Comparison of ENCODE assay signal across 3 cellular contexts in the genomic region with DNA sequence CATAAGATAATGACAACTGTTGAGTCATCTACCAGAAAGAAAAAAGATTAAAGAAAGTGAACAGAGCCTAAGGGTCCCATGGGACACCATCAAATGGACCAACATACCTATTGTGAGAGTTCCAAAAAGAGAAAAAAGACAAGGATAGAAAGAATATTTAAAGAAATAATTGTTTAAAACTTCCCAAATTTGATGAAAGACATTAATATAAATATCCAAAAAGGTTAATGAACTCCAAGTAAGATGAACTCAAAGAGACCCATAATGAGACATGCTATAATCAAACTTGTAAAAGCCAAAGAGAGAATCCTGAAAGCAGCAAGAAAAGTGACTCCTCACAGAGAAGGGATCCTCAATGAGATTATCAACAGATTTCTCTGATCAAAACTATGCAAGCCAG.
"Had no signal": no experiment of that assay in that cellular context is flagged by ENCODE, and none has a peak within 500 bp of the region (broad histone marks: within the 10 kb centered on the region; RNA-seq: fewer than 3 reads in every experiment).

No MANE protein-coding gene starts in this region.

- DNase-seq: GDM1, GF-D8 had no signal

- H3K4me3 ChIP-seq: GM12878 had no signal
